In genomic region chr5:103424453-103425205, GRCh38 we compare ENCODE assay signal across 1 cellular context.
TF ChIP-seq lines count a peak whose summit lies in the region.

No MANE protein-coding gene starts in this region.

TF ChIP-seq in WTC11, 78 proteins besides CTCF, POLR2A, EP300 and RAD21 (continued from another document):
- TF ChIP-seq, protein P1, sequence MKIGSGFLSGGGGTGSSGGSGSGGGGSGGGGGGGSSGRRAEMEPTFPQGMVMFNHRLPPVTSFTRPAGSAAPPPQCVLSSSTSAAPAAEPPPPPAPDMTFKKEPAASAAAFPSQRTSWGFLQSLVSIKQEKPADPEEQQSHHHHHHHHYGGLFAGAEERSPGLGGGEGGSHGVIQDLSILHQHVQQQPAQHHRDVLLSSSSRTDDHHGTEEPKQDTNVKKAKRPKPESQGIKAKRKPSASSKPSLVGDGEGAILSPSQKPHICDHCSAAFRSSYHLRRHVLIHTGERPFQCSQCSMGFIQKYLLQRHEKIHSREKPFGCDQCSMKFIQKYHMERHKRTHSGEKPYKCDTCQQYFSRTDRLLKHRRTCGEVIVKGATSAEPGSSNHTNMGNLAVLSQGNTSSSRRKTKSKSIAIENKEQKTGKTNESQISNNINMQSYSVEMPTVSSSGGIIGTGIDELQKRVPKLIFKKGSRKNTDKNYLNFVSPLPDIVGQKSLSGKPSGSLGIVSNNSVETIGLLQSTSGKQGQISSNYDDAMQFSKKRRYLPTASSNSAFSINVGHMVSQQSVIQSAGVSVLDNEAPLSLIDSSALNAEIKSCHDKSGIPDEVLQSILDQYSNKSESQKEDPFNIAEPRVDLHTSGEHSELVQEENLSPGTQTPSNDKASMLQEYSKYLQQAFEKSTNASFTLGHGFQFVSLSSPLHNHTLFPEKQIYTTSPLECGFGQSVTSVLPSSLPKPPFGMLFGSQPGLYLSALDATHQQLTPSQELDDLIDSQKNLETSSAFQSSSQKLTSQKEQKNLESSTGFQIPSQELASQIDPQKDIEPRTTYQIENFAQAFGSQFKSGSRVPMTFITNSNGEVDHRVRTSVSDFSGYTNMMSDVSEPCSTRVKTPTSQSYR (CRISPR knock-in tag; IDR thresholded peaks at IDR 0.05) = no peak
- TF ChIP-seq ETV6 (CRISPR knock-in tag; IDR thresholded peaks at IDR 0.05) = no peak
